17 cellular contexts compared by ENCODE assay signal in genomic region chr4:137635596-137635995, GRCh38.
DNase-seq lines count a peak whose midpoint lies in the region; ATAC-seq and TF ChIP-seq lines count a peak whose summit lies in the region.
"Had no signal": no experiment of that assay in that cellular context is flagged by ENCODE, and none has a peak within 500 bp of the region (broad histone marks: within the 10 kb centered on the region; RNA-seq: fewer than 3 reads in every experiment).

No MANE protein-coding gene starts in this region.

- no peaks in the 10 kb centered on the region for H3K4me1 Mint-ChIP-seq in activated naive CD8-positive, alpha-beta T cell treated with anti-CD3 and anti-CD28 coated beads, Interleukin-2, amount 50 U/mL, for 24 hours
- H3K4me1 Mint-ChIP-seq: activated CD8-positive, alpha-beta memory T cell treated with anti-CD3 and anti-CD28 coated beads, Interleukin-2, amount 10 ng/mL, durations not matched to agents 7 days and 5 days; B cell had no signal

- TF ChIP-seq CTCF in choroid plexus epithelial cell (conservative IDR thresholded peaks at IDR 0.05; ENCODE audit: low read depth, low read length) (no peak), osteoblast (IDR thresholded peaks at IDR 0.05; ENCODE audit: extremely low read depth, low read depth, low read length) (no peak), transverse colon (IDR thresholded peaks at IDR 0.05) (no peak)

- peaks cover 2% of the 10 kb centered on the region for H3K27me3 Mint-ChIP-seq in activated naive CD8-positive, alpha-beta T cell treated with anti-CD3 and anti-CD28 coated beads, Interleukin-2, amount 50 U/mL, for 24 hours
- H3K27me3 Mint-ChIP-seq: activated CD8-positive, alpha-beta memory T cell treated with anti-CD3 and anti-CD28 coated beads, Interleukin-2, amount 10 ng/mL, durations not matched to agents 7 days and 5 days; B cell; IgD-negative memory B cell had no signal

- WGBS in transverse colon (ENCODE audit: low coverage in 1 of 2), 2 donors, result 29 to 50% methylated on average over 1 of the region's 1 CpG

- H3K36me3 Mint-ChIP-seq in activated naive CD8-positive, alpha-beta T cell treated with anti-CD3 and anti-CD28 coated beads, Interleukin-2, amount 50 U/mL, for 24 hours (ENCODE audit: low read depth), result no peaks in the 10 kb centered on the region
- H3K36me3 Mint-ChIP-seq: activated CD8-positive, alpha-beta memory T cell treated with anti-CD3 and anti-CD28 coated beads, Interleukin-2, amount 10 ng/mL, durations not matched to agents 7 days and 5 days; IgD-negative memory B cell had no signal

- H3K79me2 ChIP-seq in osteoblast (ENCODE audit: insufficient read depth, low read length), result no peaks in the 10 kb centered on the region

- H3K4me3 ChIP-seq in choroid plexus epithelial cell (ENCODE audit: low read depth, low read length) (no peak overlapping the region), osteoblast (ENCODE audit: insufficient read depth, low read length) (no peak overlapping the region), transverse colon (no peak overlapping the region)
- H3K4me3 ChIP-seq: ascending aorta, gastroesophageal sphincter had no signal

- H3K4me1 ChIP-seq in osteoblast (ENCODE audit: insufficient read depth, low read length) (peaks cover 7% of the 10 kb centered on the region), transverse colon (no peaks in the 10 kb centered on the region)
- H3K4me1 ChIP-seq: ascending aorta had no signal

- DNase-seq in DMS 273 treated with DMSO at 0.1 percent for 48 hours (lab: John Stamatoyannopoulos, UW) (peak; percentile 49), NCI-H446 treated with DMSO at 0.1 percent for 48 hours (lab: John Stamatoyannopoulos, UW) (peak; percentile 94), choroid plexus epithelial cell (ENCODE audit: low read depth) (peak; percentile 74), osteoblast (ENCODE audit: insufficient read length, low spot score, missing footprints) (no peak), ecto neural progenitor cell (ENCODE audit: low spot score) (no peak), transverse colon (no peak)
- no peak for DNase-seq in activated naive CD8-positive, alpha-beta T cell treated with anti-CD3 and anti-CD28 coated beads, Interleukin-2, amount 50 U/mL, for 24 hours
- DNase-seq: activated CD4-positive, CD25-positive, alpha-beta regulatory T cell treated with anti-CD3 and anti-CD28 coated beads, Interleukin-2, amount 50 U/mL, for 72 hours; activated CD8-positive, alpha-beta memory T cell treated with anti-CD3 and anti-CD28 coated beads, Interleukin-2, amount 10 ng/mL, durations not matched to agents 7 days and 5 days; GOT3; SHP77; small intestine; T-helper 2 cell had no signal

- no peak overlapping the region for H3K27ac Mint-ChIP-seq in activated naive CD8-positive, alpha-beta T cell treated with anti-CD3 and anti-CD28 coated beads, Interleukin-2, amount 50 U/mL, for 24 hours
- H3K27ac Mint-ChIP-seq: activated CD8-positive, alpha-beta memory T cell treated with anti-CD3 and anti-CD28 coated beads, Interleukin-2, amount 10 ng/mL, durations not matched to agents 7 days and 5 days; B cell; IgD-negative memory B cell had no signal

- no peak for TF ChIP-seq POLR2A in transverse colon (IDR thresholded peaks at IDR 0.05)

- peak overlapping the region; percentile 58 for H2AFZ ChIP-seq in osteoblast (ENCODE audit: low read length)

- in situ Hi-C loops in transverse colon (cut with MboI; ENCODE audit: low pct_ligation_motif_present in 1 of 4, low pct_unique_long_range_greater_than_20kb in 1 of 4, low sequenced_read_pairs in 3 of 4), result no loop called here

- H3K36me3 ChIP-seq in osteoblast (ENCODE audit: insufficient read depth, low read length) (no peaks in the 10 kb centered on the region), transverse colon (no peaks in the 10 kb centered on the region)
- H3K36me3 ChIP-seq: ascending aorta, gastroesophageal sphincter had no signal

- no peak for ATAC-seq in activated naive CD8-positive, alpha-beta T cell treated with anti-CD3 and anti-CD28 coated beads, Interleukin-2, amount 50 U/mL, for 24 hours
- ATAC-seq: activated CD8-positive, alpha-beta memory T cell treated with anti-CD3 and anti-CD28 coated beads, Interleukin-2, amount 10 ng/mL, durations not matched to agents 7 days and 5 days had no signal

- no peak overlapping the region for H3K4me3 Mint-ChIP-seq in activated naive CD8-positive, alpha-beta T cell treated with anti-CD3 and anti-CD28 coated beads, Interleukin-2, amount 50 U/mL, for 24 hours
- H3K4me3 Mint-ChIP-seq: activated CD8-positive, alpha-beta memory T cell treated with anti-CD3 and anti-CD28 coated beads, Interleukin-2, amount 10 ng/mL, durations not matched to agents 7 days and 5 days; B cell; IgD-negative memory B cell had no signal

- H3K4me2 ChIP-seq in osteoblast (ENCODE audit: insufficient read depth, low read length), result peak overlapping the region; percentile 57

- no peaks in the 10 kb centered on the region for H4K20me1 ChIP-seq in osteoblast (ENCODE audit: insufficient read depth, low read length)

- peaks cover 6% of the 10 kb centered on the region for H3K9me3 Mint-ChIP-seq in activated naive CD8-positive, alpha-beta T cell treated with anti-CD3 and anti-CD28 coated beads, Interleukin-2, amount 50 U/mL, for 24 hours

- intact Hi-C loops in transverse colon (cut with DNase I; ENCODE audit: low total_unique reads), result no loop called here

- H3K9me3 ChIP-seq in osteoblast (ENCODE audit: low read depth, low read length) (no peaks in the 10 kb centered on the region), transverse colon (no peaks in the 10 kb centered on the region)

- no peak for TF ChIP-seq EP300 in transverse colon (IDR thresholded peaks at IDR 0.05; ENCODE audit: low read depth)

- H3K27me3 ChIP-seq in osteoblast (ENCODE audit: insufficient read depth, low read length), result no peaks in the 10 kb centered on the region
- H3K27me3 ChIP-seq in transverse colon, result no peaks in the 10 kb centered on the region
- H3K27me3 ChIP-seq: ascending aorta, gastroesophageal sphincter had no signal

- no peak overlapping the region for H3K27ac ChIP-seq in osteoblast (ENCODE audit: low read depth, low read length)
- H3K27ac ChIP-seq in transverse colon, result no peak overlapping the region
- H3K27ac ChIP-seq: ascending aorta had no signal

Comparison
In these comparisons a context has a peak if more than half of its experiments do, and no peak if none do; other contexts are left out.
1. DNase-seq: peak in DMS 273 treated with DMSO at 0.1 percent for 48 hours (single experiment), NCI-H446 treated with DMSO at 0.1 percent for 48 hours (single experiment) and choroid plexus epithelial cell (single experiment); none in osteoblast (single experiment), ecto neural progenitor cell (single experiment), transverse colon (single experiment) and activated naive CD8-positive, alpha-beta T cell treated with anti-CD3 and anti-CD28 coated beads, Interleukin-2, amount 50 U/mL, for 24 hours (single experiment).